In the genomic region with DNA sequence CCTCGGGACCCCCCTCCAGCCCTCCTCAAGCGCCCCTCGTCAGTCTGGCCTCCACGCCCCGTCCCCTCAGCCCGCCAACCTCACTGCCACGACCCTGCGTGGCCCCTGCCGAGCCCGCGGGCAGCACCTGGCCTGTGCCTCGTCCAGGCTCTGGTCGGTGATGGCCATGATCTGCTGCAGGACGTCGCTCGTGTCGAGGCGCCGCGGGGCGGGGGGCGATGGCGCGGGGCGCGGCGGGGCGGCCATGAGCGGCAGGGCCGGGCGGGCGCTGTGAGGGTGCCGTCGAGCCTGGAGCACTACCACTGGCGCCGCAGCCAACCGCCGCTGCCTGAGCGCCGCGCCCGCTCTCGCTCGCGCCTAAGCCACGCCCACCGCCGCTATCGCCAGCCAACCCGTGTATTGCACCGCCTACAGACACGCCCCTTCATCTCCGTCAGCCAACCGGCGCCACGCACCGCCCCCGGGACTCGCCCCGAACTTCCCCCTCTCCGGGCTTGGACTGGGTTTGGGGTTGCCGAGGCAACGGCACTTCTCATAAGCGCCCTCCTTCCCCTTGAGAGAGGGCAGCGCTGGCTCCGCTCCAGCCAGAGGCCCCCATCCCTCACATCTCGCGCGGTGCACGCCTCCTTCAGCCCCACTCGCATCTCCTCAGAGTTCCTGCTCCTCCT, we compare ENCODE assay signal across 8 cellular contexts. TPM values are rescaled to one million over a fixed set of nuclear protein-coding genes. Genes with fewer than 3 reads are reported as not detected.
DNase-seq lines count a peak whose midpoint lies in the region; ATAC-seq and TF ChIP-seq lines count a peak whose summit lies in the region.

A gene with protein sequence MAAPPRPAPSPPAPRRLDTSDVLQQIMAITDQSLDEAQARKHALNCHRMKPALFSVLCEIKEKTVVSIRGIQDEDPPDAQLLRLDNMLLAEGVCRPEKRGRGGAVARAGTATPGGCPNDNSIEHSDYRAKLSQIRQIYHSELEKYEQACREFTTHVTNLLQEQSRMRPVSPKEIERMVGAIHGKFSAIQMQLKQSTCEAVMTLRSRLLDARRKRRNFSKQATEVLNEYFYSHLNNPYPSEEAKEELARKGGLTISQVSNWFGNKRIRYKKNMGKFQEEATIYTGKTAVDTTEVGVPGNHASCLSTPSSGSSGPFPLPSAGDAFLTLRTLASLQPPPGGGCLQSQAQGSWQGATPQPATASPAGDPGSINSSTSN (minus strand): TSS at position 304 of the 668 bp plus-strand sequence. CDS start 58 bp downstream, at position 246.

- peaks cover 4% of the 10 kb centered on the region; the same call in 1 of the 2 replicates for H3K9me3 ChIP-seq in BE2C

- H3K27me3 Mint-ChIP-seq in activated CD4-positive, alpha-beta T cell treated with anti-CD3 and anti-CD28 coated beads for 36 hours, result no peaks in the 10 kb centered on the region

- no peaks in the 10 kb centered on the region for H3K36me3 ChIP-seq in BE2C

- no peak for TF ChIP-seq CTCF in BE2C (IDR thresholded peaks at IDR 0.05; ENCODE audit: low read depth, low read length)
- no peak for TF ChIP-seq CTCF in choroid plexus epithelial cell (conservative IDR thresholded peaks at IDR 0.05; ENCODE audit: low read depth, low read length)

- peak within 1 kb of the TSS; percentile 90 for H3K27ac Mint-ChIP-seq in activated CD4-positive, alpha-beta T cell treated with anti-CD3 and anti-CD28 coated beads for 36 hours

- peak; percentile 91 for ATAC-seq in HG03378 (IDR thresholded peaks at IDR 0.05; ENCODE audit: unreplicated experiment)
- peak; percentile 93 for ATAC-seq in activated CD4-positive, alpha-beta T cell treated with anti-CD3 and anti-CD28 coated beads for 36 hours

- H3K4me3 ChIP-seq in BE2C (ENCODE audit: low read depth, low read length) (peak within 1 kb of the TSS; percentile 17; the same call in 1 of the 2 replicates), choroid plexus epithelial cell (ENCODE audit: low read depth, low read length) (peak within 1 kb of the TSS; percentile 57)

- no peaks in the 10 kb centered on the region for H3K9me3 Mint-ChIP-seq in activated CD4-positive, alpha-beta T cell treated with anti-CD3 and anti-CD28 coated beads for 36 hours (ENCODE audit: low read depth)

- H3K36me3 Mint-ChIP-seq in activated CD4-positive, alpha-beta T cell treated with anti-CD3 and anti-CD28 coated beads for 36 hours (ENCODE audit: low read depth), result peaks cover 5% of the 10 kb centered on the region

- intact Hi-C loops in activated CD4-positive, alpha-beta T cell treated with anti-CD3 and anti-CD28 coated beads for 36 hours (cut with DNase I, micrococcal nuclease), result loop anchor here (1.0 to 2.0 kb wide), 8 partner anchors 20 to 213 kb away; partner anchors contain the start of genes GMIP (in 2 of the 2), ATP13A1 (in 1 of the 2) and GATAD2A (in 1 of the 2)

- POLR2A ChIA-PET in activated CD4-positive, alpha-beta T cell treated with anti-CD3 and anti-CD28 coated beads for 36 hours (lab: Charles Lee), result interaction anchor here (0.6 kb wide), 1 partner anchor 11 kb away, joined by 4 read pairs; no protein-coding TSS in a partner anchor

- CTCF ChIA-PET in activated CD4-positive, alpha-beta T cell treated with anti-CD3 and anti-CD28 coated beads for 36 hours (lab: Charles Lee), result interaction anchor here (1.5 kb wide), 1 partner anchor 13 kb away, joined by 3 read pairs; no protein-coding TSS in a partner anchor

- H3K27me3 ChIP-seq in BE2C, result no peaks in the 10 kb centered on the region

- peaks cover 45% of the 10 kb centered on the region for H3K4me1 Mint-ChIP-seq in activated CD4-positive, alpha-beta T cell treated with anti-CD3 and anti-CD28 coated beads for 36 hours

- DNase-seq in BE2C (peak; percentile 96), NCI-H510A (lab: John Stamatoyannopoulos, UW) (peak; percentile 91), choroid plexus epithelial cell (ENCODE audit: low read depth) (peak; percentile 91), left kidney (ENCODE audit: low read depth, low spot score) (peak; percentile 98)
- DNase-seq in activated CD4-positive, alpha-beta T cell treated with anti-CD3 and anti-CD28 coated beads for 36 hours, result peak; percentile 99
- DNase-seq in stimulated activated CD4-positive, alpha-beta T cell treated with anti-CD3 and anti-CD28 coated beads, Interleukin-2, amount 100 ng/mL, for 48 hours, result peak; percentile 98

- H3K4me3 Mint-ChIP-seq in activated CD4-positive, alpha-beta T cell treated with anti-CD3 and anti-CD28 coated beads for 36 hours, result peak within 1 kb of the TSS; percentile 91

- TF ChIP-seq POLR2A in GM19099 (IDR thresholded peaks at IDR 0.05; ENCODE audit: extremely low read depth, insufficient read length, low read depth), result peak; percentile 73

- H3K4me1 ChIP-seq in BE2C, result no peaks in the 10 kb centered on the region

RNA-seq across cellular contexts. Expression of the gene that starts here (rescaled TPM):
- 1.7 TPM for polyA plus RNA-seq in BE2C (2012; ENCODE audit: insufficient read depth, insufficient read length, low read depth)
- total RNA-seq in activated CD4-positive, alpha-beta T cell treated with anti-CD3 and anti-CD28 coated beads for 36 hours, result 10 to 100 TPM; 19.4 to 21.2 TPM

Comparison
In these comparisons a context has a peak if more than half of its experiments do, and no peak if none do; other contexts are left out.
1. Peak in every context shown above with its lines: DNase-seq, ATAC-seq and H3K4me3 ChIP-seq.